19 cellular contexts compared by ENCODE assay signal in the genomic region with DNA sequence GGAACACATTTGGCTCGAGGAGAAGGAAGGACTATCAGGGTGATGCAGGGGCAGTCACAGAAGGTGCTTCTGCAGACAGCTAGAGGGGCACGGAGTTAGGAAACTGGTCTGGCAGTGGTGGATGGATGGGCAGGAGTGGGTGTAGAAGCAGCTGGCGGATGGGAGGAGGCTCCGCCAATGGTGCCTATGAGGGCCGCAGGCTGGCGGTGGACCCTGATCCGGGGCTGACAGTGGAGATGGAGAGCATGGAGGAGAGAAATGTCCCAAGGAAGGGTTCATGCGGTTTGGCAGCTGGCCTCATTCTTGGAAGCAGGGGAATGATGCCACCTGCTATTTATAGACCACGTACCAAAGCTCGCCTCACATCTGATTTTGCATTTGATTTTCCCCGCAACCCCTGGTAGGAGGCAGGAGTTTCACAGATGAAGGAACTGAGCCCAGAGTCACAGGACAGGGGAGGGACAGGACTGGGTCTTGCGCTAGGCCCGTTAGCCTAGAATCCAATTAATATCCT.
A peak's percentile ranks its signal among the peaks of the same experiment; 100 is the strongest.
DNase-seq lines count a peak whose midpoint lies in the region; ATAC-seq lines count a peak whose summit lies in the region.
"Had no signal": no experiment of that assay in that cellular context is flagged by ENCODE, and none has a peak within 500 bp of the region (broad histone marks: within the 10 kb centered on the region; RNA-seq: fewer than 3 reads in every experiment).

No MANE protein-coding gene starts in this region.

- H3K4me3 Mint-ChIP-seq in activated naive CD4-positive, alpha-beta T cell treated with anti-CD3 and anti-CD28 coated beads, Interleukin-2, amount 50 U/mL, for 24 hours = no peak overlapping the region
- H3K4me3 Mint-ChIP-seq in activated naive CD4-positive, alpha-beta T cell treated with anti-CD3 and anti-CD28 coated beads, Interleukin-2, amount 10 ng/mL, durations not matched to agents 7 days and 5 days = no peak overlapping the region
- no peak overlapping the region for H3K4me3 Mint-ChIP-seq in stimulated activated memory B cell treated with anti-CD40 and anti-IgM and Interleukin-4, amounts not matched to agents 10 μg/mL and 1 μg/mL and 100 μg/mL, for 72 hours
- H3K4me3 Mint-ChIP-seq: memory B cell had no signal

- H3K36me3 Mint-ChIP-seq in activated naive CD4-positive, alpha-beta T cell treated with anti-CD3 and anti-CD28 coated beads, Interleukin-2, amount 50 U/mL, for 24 hours = peaks cover 6% of the 10 kb centered on the region
- peaks cover 8% of the 10 kb centered on the region for H3K36me3 Mint-ChIP-seq in activated naive CD4-positive, alpha-beta T cell treated with anti-CD3 and anti-CD28 coated beads, Interleukin-2, amount 10 ng/mL, durations not matched to agents 7 days and 5 days
- peaks cover 33% of the 10 kb centered on the region for H3K36me3 Mint-ChIP-seq in stimulated activated memory B cell treated with anti-CD40 and anti-IgM and Interleukin-4, amounts not matched to agents 10 μg/mL and 1 μg/mL and 100 μg/mL, for 72 hours

- intact Hi-C loops in left cardiac atrium (cut with DNase I) = loop anchor here in 1 of 2 donors (10.0 kb wide), 2 partner anchors 135 to 235 kb away; a partner anchor contains a TSS

- no peaks in the 10 kb centered on the region for H3K27me3 Mint-ChIP-seq in activated naive CD4-positive, alpha-beta T cell treated with anti-CD3 and anti-CD28 coated beads, Interleukin-2, amount 50 U/mL, for 24 hours
- H3K27me3 Mint-ChIP-seq in activated naive CD4-positive, alpha-beta T cell treated with anti-CD3 and anti-CD28 coated beads, Interleukin-2, amount 10 ng/mL, durations not matched to agents 7 days and 5 days = no peaks in the 10 kb centered on the region
- H3K27me3 Mint-ChIP-seq in stimulated activated memory B cell treated with anti-CD40 and anti-IgM and Interleukin-4, amounts not matched to agents 10 μg/mL and 1 μg/mL and 100 μg/mL, for 72 hours = no peaks in the 10 kb centered on the region
- H3K27me3 Mint-ChIP-seq: memory B cell had no signal

- no peaks in the 10 kb centered on the region for H3K9me3 Mint-ChIP-seq in activated naive CD4-positive, alpha-beta T cell treated with anti-CD3 and anti-CD28 coated beads, Interleukin-2, amount 50 U/mL, for 24 hours
- no peaks in the 10 kb centered on the region for H3K9me3 Mint-ChIP-seq in activated naive CD4-positive, alpha-beta T cell treated with anti-CD3 and anti-CD28 coated beads, Interleukin-2, amount 10 ng/mL, durations not matched to agents 7 days and 5 days
- no peaks in the 10 kb centered on the region for H3K9me3 Mint-ChIP-seq in stimulated activated memory B cell treated with anti-CD40 and anti-IgM and Interleukin-4, amounts not matched to agents 10 μg/mL and 1 μg/mL and 100 μg/mL, for 72 hours
- H3K9me3 Mint-ChIP-seq: memory B cell had no signal

- CTCF ChIA-PET in activated naive CD4-positive, alpha-beta T cell treated with anti-CD3 and anti-CD28 coated beads, Interleukin-2, amount 10 ng/mL, durations not matched to agents 7 days and 5 days (lab: Charles Lee) = interaction anchor here (0.6 kb wide), 1 partner anchor 692 kb away, joined by 3 read pairs; no protein-coding TSS in a partner anchor

- peak overlapping the region; percentile 37 for H3K27ac Mint-ChIP-seq in activated naive CD4-positive, alpha-beta T cell treated with anti-CD3 and anti-CD28 coated beads, Interleukin-2, amount 50 U/mL, for 24 hours
- H3K27ac Mint-ChIP-seq in activated naive CD4-positive, alpha-beta T cell treated with anti-CD3 and anti-CD28 coated beads, Interleukin-2, amount 10 ng/mL, durations not matched to agents 7 days and 5 days = no peak overlapping the region
- peak overlapping the region; percentile 2 for H3K27ac Mint-ChIP-seq in stimulated activated memory B cell treated with anti-CD40 and anti-IgM and Interleukin-4, amounts not matched to agents 10 μg/mL and 1 μg/mL and 100 μg/mL, for 72 hours

- peaks cover 27% of the 10 kb centered on the region for H3K4me1 Mint-ChIP-seq in activated naive CD4-positive, alpha-beta T cell treated with anti-CD3 and anti-CD28 coated beads, Interleukin-2, amount 50 U/mL, for 24 hours
- peaks cover 8% of the 10 kb centered on the region for H3K4me1 Mint-ChIP-seq in activated naive CD4-positive, alpha-beta T cell treated with anti-CD3 and anti-CD28 coated beads, Interleukin-2, amount 10 ng/mL, durations not matched to agents 7 days and 5 days
- peaks cover 19% of the 10 kb centered on the region for H3K4me1 Mint-ChIP-seq in stimulated activated memory B cell treated with anti-CD40 and anti-IgM and Interleukin-4, amounts not matched to agents 10 μg/mL and 1 μg/mL and 100 μg/mL, for 72 hours

- DNase-seq in activated naive CD4-positive, alpha-beta T cell treated with anti-CD3 and anti-CD28 coated beads, Interleukin-2, amount 10 ng/mL, durations not matched to agents 7 days and 5 days = no peak
- peak; percentile 61 for DNase-seq in NCI-H82 (lab: John Stamatoyannopoulos, UW)
- DNase-seq in left cardiac atrium = no peak
- DNase-seq in NCI-H146 (lab: John Stamatoyannopoulos, UW) = no peak
- DNase-seq in activated T-cell treated with anti-CD3 and anti-CD28 coated beads, Interleukin-2, amount 50 U/mL, for 48 hours = no peak
- no peak for DNase-seq in RKO (ENCODE audit: low spot score)
- DNase-seq: activated CD4-positive, alpha-beta T cell treated with anti-CD3 and anti-CD28 coated beads for 48 hours; activated effector memory CD4-positive, alpha-beta T cell treated with Interleukin-2 at 50 U/mL for 16 hours; dorsolateral prefrontal cortex; NCI-H1105; NCI-H2029; NCI-H226; retina; trophoblast cell had no signal

- peak; percentile 17 to 41 for ATAC-seq in left cardiac atrium
- no peak for ATAC-seq in stimulated activated memory B cell treated with anti-CD40 and anti-IgM and Interleukin-4, amounts not matched to agents 10 μg/mL and 1 μg/mL and 100 μg/mL, for 72 hours
- ATAC-seq: GM12878, SK-N-SH treated with all-trans-retinoic acid at 6 μM for 48 hours had no signal
